ENCODE assay signal across 1 cellular context in genomic region chr4:3500111-3500510, GRCh38.
TF ChIP-seq lines count a peak whose summit lies in the region.

No MANE protein-coding gene starts in this region.

TF ChIP-seq in K562, 482 proteins besides CTCF, POLR2A, EP300 and RAD21:
- TF ChIP-seq TAF15 (IDR thresholded peaks at IDR 0.05; ENCODE audit: low read depth, low read length), result no peak
- 0 out of 2 replicates have a peak, but pooled peaks have one; percentile 31 for TF ChIP-seq ZNF740 (CRISPR knock-in tag; IDR thresholded peaks at IDR 0.05)
- TF ChIP-seq ZNF740 (tag; IDR thresholded peaks at IDR 0.05), result no peak
TF ChIP-seq in K562: peak in this region for 1.
